In the genomic region with DNA sequence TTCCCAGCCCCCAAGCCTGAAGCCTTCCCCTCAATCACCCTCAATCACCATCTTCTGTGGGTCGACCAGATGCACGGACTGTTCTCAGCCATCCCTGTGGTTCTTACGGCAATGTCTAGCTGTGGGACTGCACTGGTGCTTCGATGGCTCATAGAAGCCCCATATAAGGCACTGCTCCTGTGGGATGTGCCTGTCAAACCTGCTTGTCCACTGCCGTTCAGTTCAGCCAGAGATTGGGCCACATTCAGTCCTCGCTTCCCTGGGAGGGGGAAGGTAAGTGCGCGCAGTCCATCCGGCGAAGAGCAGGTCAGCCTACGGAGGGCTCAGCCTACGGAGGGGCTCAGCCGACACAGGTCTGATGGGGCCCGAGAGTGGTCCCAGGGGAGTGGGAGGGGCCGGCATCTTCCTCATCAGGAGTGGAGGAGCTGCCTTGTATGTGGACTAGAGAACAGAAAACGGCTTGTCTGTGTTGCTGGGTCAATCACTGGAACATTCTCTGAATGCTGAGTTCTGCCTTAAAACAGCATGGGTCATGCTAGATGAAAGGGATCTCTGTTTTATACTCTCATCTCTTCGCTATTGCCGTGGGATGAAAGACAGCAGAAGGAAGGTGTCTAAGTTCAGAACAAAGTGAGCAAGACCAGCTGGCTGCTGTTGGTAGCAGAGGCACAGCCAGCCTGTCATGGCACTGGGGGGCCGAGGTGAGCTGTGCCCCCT, we compare ENCODE assay signal across 15 cellular contexts. TPM values are rescaled to one million over a fixed set of nuclear protein-coding genes. Genes with fewer than 3 reads are reported as not detected.
DNase-seq lines count a peak whose midpoint lies in the region; ATAC-seq, FAIRE-seq and TF ChIP-seq lines count a peak whose summit lies in the region.
"Had no signal": no experiment of that assay in that cellular context is flagged by ENCODE, and none has a peak within 500 bp of the region (broad histone marks: within the 10 kb centered on the region; RNA-seq: fewer than 3 reads in every experiment).

A gene (plus strand): TSS at position 247 of the 717 bp plus-strand sequence. CDS start 11,409 bp downstream, outside the sequence.

- no peak within 1 kb of the TSS for H3K4me3 Mint-ChIP-seq in activated naive CD8-positive, alpha-beta T cell treated with anti-CD3 and anti-CD28 coated beads, Interleukin-2, amount 10 ng/mL, durations not matched to agents 7 days and 5 days
- H3K4me3 Mint-ChIP-seq in activated naive CD8-positive, alpha-beta T cell treated with anti-CD3 and anti-CD28 coated beads for 36 hours = no peak within 1 kb of the TSS
- peak within 1 kb of the TSS; percentile 58 for H3K4me3 Mint-ChIP-seq in mesothelial cell of epicardium
- H3K4me3 Mint-ChIP-seq: activated naive CD4-positive, alpha-beta T cell treated with anti-CD3 and anti-CD28 coated beads, Interleukin-2, amount 10 ng/mL, durations not matched to agents 7 days and 5 days had no signal

- ATAC-seq in activated naive CD8-positive, alpha-beta T cell treated with anti-CD3 and anti-CD28 coated beads, Interleukin-2, amount 10 ng/mL, durations not matched to agents 7 days and 5 days (ENCODE audit: low read depth) = no peak

- no peaks in the 10 kb centered on the region for H3K4me1 Mint-ChIP-seq in activated naive CD8-positive, alpha-beta T cell treated with anti-CD3 and anti-CD28 coated beads, Interleukin-2, amount 10 ng/mL, durations not matched to agents 7 days and 5 days
- H3K4me1 Mint-ChIP-seq in activated naive CD8-positive, alpha-beta T cell treated with anti-CD3 and anti-CD28 coated beads for 36 hours = no peaks in the 10 kb centered on the region
- peaks cover 22% of the 10 kb centered on the region for H3K4me1 Mint-ChIP-seq in mesothelial cell of epicardium
- H3K4me1 Mint-ChIP-seq: activated naive CD4-positive, alpha-beta T cell treated with anti-CD3 and anti-CD28 coated beads, Interleukin-2, amount 10 ng/mL, durations not matched to agents 7 days and 5 days had no signal

- peak within 1 kb of the TSS; percentile 65 for H3K27ac Mint-ChIP-seq in activated naive CD8-positive, alpha-beta T cell treated with anti-CD3 and anti-CD28 coated beads, Interleukin-2, amount 10 ng/mL, durations not matched to agents 7 days and 5 days
- H3K27ac Mint-ChIP-seq in activated naive CD8-positive, alpha-beta T cell treated with anti-CD3 and anti-CD28 coated beads for 36 hours = no peak within 1 kb of the TSS
- H3K27ac Mint-ChIP-seq in mesothelial cell of epicardium = peak within 1 kb of the TSS; percentile 51
- H3K27ac Mint-ChIP-seq: activated naive CD4-positive, alpha-beta T cell treated with anti-CD3 and anti-CD28 coated beads, Interleukin-2, amount 10 ng/mL, durations not matched to agents 7 days and 5 days had no signal

- H3K9me3 Mint-ChIP-seq in activated naive CD8-positive, alpha-beta T cell treated with anti-CD3 and anti-CD28 coated beads, Interleukin-2, amount 10 ng/mL, durations not matched to agents 7 days and 5 days = no peaks in the 10 kb centered on the region
- no peaks in the 10 kb centered on the region for H3K9me3 Mint-ChIP-seq in activated naive CD8-positive, alpha-beta T cell treated with anti-CD3 and anti-CD28 coated beads for 36 hours
- peaks cover 3% of the 10 kb centered on the region for H3K9me3 Mint-ChIP-seq in mesothelial cell of epicardium
- H3K9me3 Mint-ChIP-seq: activated naive CD4-positive, alpha-beta T cell treated with anti-CD3 and anti-CD28 coated beads, Interleukin-2, amount 10 ng/mL, durations not matched to agents 7 days and 5 days had no signal

- peaks cover 2% of the 10 kb centered on the region for H3K27me3 Mint-ChIP-seq in activated naive CD8-positive, alpha-beta T cell treated with anti-CD3 and anti-CD28 coated beads, Interleukin-2, amount 10 ng/mL, durations not matched to agents 7 days and 5 days
- no peaks in the 10 kb centered on the region for H3K27me3 Mint-ChIP-seq in activated naive CD8-positive, alpha-beta T cell treated with anti-CD3 and anti-CD28 coated beads for 36 hours
- H3K27me3 Mint-ChIP-seq in mesothelial cell of epicardium (ENCODE audit: low read depth) = no peaks in the 10 kb centered on the region

- no peak for TF ChIP-seq CTCF in mesothelial cell of epicardium (IDR thresholded peaks at IDR 0.05; ENCODE audit: unreplicated experiment)

- H3K36me3 Mint-ChIP-seq in activated naive CD8-positive, alpha-beta T cell treated with anti-CD3 and anti-CD28 coated beads, Interleukin-2, amount 10 ng/mL, durations not matched to agents 7 days and 5 days = no peaks in the 10 kb centered on the region
- H3K36me3 Mint-ChIP-seq in activated naive CD8-positive, alpha-beta T cell treated with anti-CD3 and anti-CD28 coated beads for 36 hours = no peaks in the 10 kb centered on the region
- no peaks in the 10 kb centered on the region for H3K36me3 Mint-ChIP-seq in mesothelial cell of epicardium
- H3K36me3 Mint-ChIP-seq: activated naive CD4-positive, alpha-beta T cell treated with anti-CD3 and anti-CD28 coated beads, Interleukin-2, amount 10 ng/mL, durations not matched to agents 7 days and 5 days had no signal

- DNase-seq in activated naive CD8-positive, alpha-beta T cell treated with anti-CD3 and anti-CD28 coated beads, Interleukin-2, amount 10 ng/mL, durations not matched to agents 7 days and 5 days = no peak
- no peak for DNase-seq in activated naive CD8-positive, alpha-beta T cell treated with anti-CD3 and anti-CD28 coated beads for 36 hours
- peak; percentile 83 for DNase-seq in epidermal melanocyte (ENCODE audit: insufficient read length, low spot score)
- peak in 1 of 2 experiments; percentile 65 for DNase-seq in mesothelial cell of epicardium (ENCODE audit: low spot score in 2 of 2, unreplicated experiment in 2 of 2)
- DNase-seq in urothelium cell line (ENCODE audit: low spot score) = no peak
- DNase-seq in NCI-H748 (lab: John Stamatoyannopoulos, UW; ENCODE audit: unreplicated experiment) = no peak
- no peak for DNase-seq in activated effector memory CD4-positive, alpha-beta T cell treated with anti-CD3 and anti-CD28 coated beads, Interleukin-2, amount 50 U/mL, for 16 hours
- DNase-seq in activated naive CD4-positive, alpha-beta T cell treated with Interleukin-2 at 50 U/mL for 16 hours = no peak
- DNase-seq: activated naive CD4-positive, alpha-beta T cell treated with anti-CD3 and anti-CD28 coated beads, Interleukin-2, amount 10 ng/mL, durations not matched to agents 7 days and 5 days; HCEC 1CT; head of caudate nucleus; MM.1S; NCI-H2081 treated with DMSO at 0.1 percent for 48 hours; WERI-Rb-1 had no signal

- POLR2A ChIA-PET in activated naive CD8-positive, alpha-beta T cell treated with anti-CD3 and anti-CD28 coated beads, Interleukin-2, amount 10 ng/mL, durations not matched to agents 7 days and 5 days (lab: Charles Lee) = no interaction called here

- FAIRE-seq in urothelium cell line (lab: Jason Lieb, UNC) = peak; percentile 75

RNA-seq across cellular contexts. Expression of the gene that starts here (rescaled TPM):
- total RNA-seq in activated naive CD8-positive, alpha-beta T cell treated with anti-CD3 and anti-CD28 coated beads, Interleukin-2, amount 10 ng/mL, durations not matched to agents 7 days and 5 days = not detected
- total RNA-seq in activated naive CD8-positive, alpha-beta T cell treated with anti-CD3 and anti-CD28 coated beads for 36 hours = not detected
- 5.4 to 6.9 TPM (median 6.8 TPM) in 3 replicates for total RNA-seq in mesothelial cell of epicardium
- total RNA-seq: activated CD8-positive, alpha-beta memory T cell treated with anti-CD3 and anti-CD28 coated beads for 36 hours had no signal
